In genomic region chr11:2257023-2257700, GRCh38 we compare ENCODE assay signal across 21 cellular contexts. TPM values are rescaled to one million over a fixed set of nuclear protein-coding genes. Genes with fewer than 3 reads are reported as not detected.
DNase-seq lines count a peak whose midpoint lies in the region; ATAC-seq and TF ChIP-seq lines count a peak whose summit lies in the region.
"Had no signal": no experiment of that assay in that cellular context is flagged by ENCODE, and none has a peak within 500 bp of the region (broad histone marks: within the 10 kb centered on the region; RNA-seq: fewer than 3 reads in every experiment).

No MANE protein-coding gene starts in this region.

- CTCF ChIA-PET in activated CD4-positive, alpha-beta memory T cell treated with anti-CD3 and anti-CD28 coated beads for 36 hours (lab: Charles Lee) = no interaction called here

- 51 to 54% methylated on average over 10 to 21 of the region's 28 CpGs for WGBS in lower leg skin, 2 donors
- WGBS in testis, 2 donors = 62 to 66% methylated on average over 9 to 21 of the region's 28 CpGs

- DNase-seq in NCI-H1417 (lab: John Stamatoyannopoulos, UW) (peak in 2 of 3 experiments; percentile 50 to 58), NCI-H1417 treated with DMSO at 0.1 percent for 48 hours (lab: John Stamatoyannopoulos, UW) (no peak), breast epithelium (ENCODE audit: low spot score in 2 of 2) (peak; percentile 83 to 93), lower leg skin (ENCODE audit: low spot score in 2 of 2) (peak; percentile 56 to 88), testis (peak; percentile 9), HAP-1 (ENCODE audit: low spot score in 2 of 2) (no peak)
- DNase-seq in activated CD4-positive, alpha-beta memory T cell treated with anti-CD3 and anti-CD28 coated beads for 36 hours = no peak
- DNase-seq: activated CD8-positive, alpha-beta memory T cell treated with anti-CD3 and anti-CD28 coated beads, Interleukin-2, amount 50 U/mL, for 4 hours; CD4-positive, CD25-positive, alpha-beta regulatory T cell; glutamatergic neuron; Karpas-422; naive thymus-derived CD4-positive, alpha-beta T cell; NCI-H187; NCI-H524; stimulated activated CD4-positive, alpha-beta T cell treated with anti-CD3 and anti-CD28 coated beads, Interleukin-2, amount 100 ng/mL, for 48 hours had no signal

- H3K4me1 ChIP-seq in breast epithelium (peaks cover 0 to 4% of the 10 kb centered on the region in 2 donors), testis (no peaks in the 10 kb centered on the region), HAP-1 (no peaks in the 10 kb centered on the region)
- H3K4me1 ChIP-seq: upper lobe of left lung had no signal

- H3K27ac ChIP-seq in breast epithelium = peak overlapping the region; percentile 73 to 89
- no peak overlapping the region for H3K27ac ChIP-seq in testis
- H3K27ac ChIP-seq: upper lobe of left lung had no signal

- intact Hi-C loops in breast epithelium (cut with DNase I; ENCODE audit: low total_unique reads) = no loop called here
- intact Hi-C loops in lower leg skin (cut with DNase I; ENCODE audit: low total_unique reads) = no loop called here
- intact Hi-C loops in testis (cut with DNase I; ENCODE audit: low total_unique reads) = no loop called here
- intact Hi-C loops in activated CD4-positive, alpha-beta memory T cell treated with anti-CD3 and anti-CD28 coated beads for 36 hours (cut with micrococcal nuclease) = no loop called here

- H3K27me3 ChIP-seq in breast epithelium (no peaks in the 10 kb centered on the region), testis (no peaks in the 10 kb centered on the region), HAP-1 (ENCODE audit: low read depth) (peaks cover 5% of the 10 kb centered on the region; the same call in 1 of the 2 replicates)
- H3K27me3 ChIP-seq: upper lobe of left lung had no signal

- no peak for TF ChIP-seq POLR2A in breast epithelium (IDR thresholded peaks at IDR 0.05)
- TF ChIP-seq POLR2A in lower leg skin (IDR thresholded peaks at IDR 0.05) = no peak
- no peak for TF ChIP-seq POLR2A in testis (IDR thresholded peaks at IDR 0.05)

- TF ChIP-seq CTCF in breast epithelium (IDR thresholded peaks at IDR 0.05) = no peak
- TF ChIP-seq CTCF in lower leg skin (IDR thresholded peaks at IDR 0.05) = no peak
- TF ChIP-seq CTCF in testis (IDR thresholded peaks at IDR 0.05) = no peak

- H3K9me3 Mint-ChIP-seq in activated CD4-positive, alpha-beta memory T cell treated with anti-CD3 and anti-CD28 coated beads for 36 hours = peaks cover 3% of the 10 kb centered on the region
- H3K9me3 Mint-ChIP-seq: activated naive CD4-positive, alpha-beta T cell treated with anti-CD3 and anti-CD28 coated beads, Interleukin-2, amount 50 U/mL, for 72 hours; central memory CD8-positive, alpha-beta T cell had no signal

- H3K4me1 Mint-ChIP-seq in activated CD4-positive, alpha-beta memory T cell treated with anti-CD3 and anti-CD28 coated beads for 36 hours (ENCODE audit: low read depth) = no peaks in the 10 kb centered on the region
- H3K4me1 Mint-ChIP-seq: CD4-positive, CD25-positive, alpha-beta regulatory T cell had no signal

- H3K9me3 ChIP-seq in breast epithelium (no peaks in the 10 kb centered on the region), testis (no peaks in the 10 kb centered on the region), HAP-1 (no peaks in the 10 kb centered on the region)
- H3K9me3 ChIP-seq: upper lobe of left lung had no signal

- H3K36me3 ChIP-seq in breast epithelium = no peaks in the 10 kb centered on the region
- H3K36me3 ChIP-seq in testis (ENCODE audit: low read depth, missing control alignments) = no peaks in the 10 kb centered on the region
- H3K36me3 ChIP-seq in HAP-1 (replicated peaks) = no peaks in the 10 kb centered on the region
- H3K36me3 ChIP-seq: upper lobe of left lung had no signal

- H3K4me3 ChIP-seq in breast epithelium = peak overlapping the region in 2 of 3 donors; percentile 12 to 49
- H3K4me3 ChIP-seq in lower leg skin (ENCODE audit: low read depth, poor library complexity, severe bottlenecking) = no peak overlapping the region
- no peak overlapping the region for H3K4me3 ChIP-seq in testis
- no peak overlapping the region for H3K4me3 ChIP-seq in HAP-1
- H3K4me3 ChIP-seq: upper lobe of left lung had no signal

- no peaks in the 10 kb centered on the region for H3K36me3 Mint-ChIP-seq in activated CD4-positive, alpha-beta memory T cell treated with anti-CD3 and anti-CD28 coated beads for 36 hours
- H3K36me3 Mint-ChIP-seq: activated naive CD4-positive, alpha-beta T cell treated with anti-CD3 and anti-CD28 coated beads, Interleukin-2, amount 50 U/mL, for 72 hours; CD4-positive, CD25-positive, alpha-beta regulatory T cell; naive thymus-derived CD4-positive, alpha-beta T cell had no signal

- no peak for ATAC-seq in GM19023 (IDR thresholded peaks at IDR 0.05; ENCODE audit: unreplicated experiment)
- ATAC-seq: activated CD4-positive, CD25-positive, alpha-beta regulatory T cell treated with anti-CD3 and anti-CD28 coated beads, Interleukin-2, amount 50 U/mL, for 24 hours; activated naive CD4-positive, alpha-beta T cell treated with anti-CD3 and anti-CD28 coated beads, Interleukin-2, amount 50 U/mL, for 72 hours; naive thymus-derived CD4-positive, alpha-beta T cell had no signal

- in situ Hi-C loops in HAP-1 (cut with MboI; ENCODE audit: low sequenced_read_pairs) = no loop called here

- no peak overlapping the region for H3K27ac Mint-ChIP-seq in activated CD4-positive, alpha-beta memory T cell treated with anti-CD3 and anti-CD28 coated beads for 36 hours
- H3K27ac Mint-ChIP-seq: activated naive CD4-positive, alpha-beta T cell treated with anti-CD3 and anti-CD28 coated beads, Interleukin-2, amount 50 U/mL, for 72 hours; CD4-positive, CD25-positive, alpha-beta regulatory T cell; naive thymus-derived CD4-positive, alpha-beta T cell had no signal

- H3K27me3 Mint-ChIP-seq in activated CD4-positive, alpha-beta memory T cell treated with anti-CD3 and anti-CD28 coated beads for 36 hours = peaks cover 2% of the 10 kb centered on the region
- H3K27me3 Mint-ChIP-seq: central memory CD8-positive, alpha-beta T cell had no signal

- POLR2A ChIA-PET in activated CD4-positive, alpha-beta memory T cell treated with anti-CD3 and anti-CD28 coated beads for 36 hours (lab: Charles Lee) = no interaction called here

- no peak overlapping the region for H3K4me3 Mint-ChIP-seq in activated CD4-positive, alpha-beta memory T cell treated with anti-CD3 and anti-CD28 coated beads for 36 hours
- H3K4me3 Mint-ChIP-seq: CD4-positive, CD25-positive, alpha-beta regulatory T cell; central memory CD8-positive, alpha-beta T cell had no signal

RNA-seq across cellular contexts. Expression of gene ASCL2, which starts 13.2 kb away (rescaled TPM):
- 1 to 10 TPM in 2 of 3 donors, under 1 TPM in 1; 0.96 to 4.8 (median 3.3) TPM for total RNA-seq in breast epithelium
- 10 to 100 TPM; 21.9 to 43.6 (median 29.3) TPM for total RNA-seq in lower leg skin
- total RNA-seq in testis = 1 to 10 TPM; 4.8 to 5.8 TPM
- 1.3 TPM for polyA plus RNA-seq in testis (ENCODE audit: insufficient read depth, low read depth, low replicate concordance)
- total RNA-seq in activated CD4-positive, alpha-beta memory T cell treated with anti-CD3 and anti-CD28 coated beads for 36 hours = 1 to 10 TPM; 1.5 to 2.0 TPM
- total RNA-seq: A172 had no signal
- polyA plus RNA-seq: naive thymus-derived CD4-positive, alpha-beta T cell had no signal

RNA-seq across cellular contexts. Expression of gene C11orf21, which starts 44.6 kb away (rescaled TPM):
- total RNA-seq in breast epithelium (1 to 10 TPM in 1 of 3 donors, under 1 TPM in 2; 0.33 to 1.0 (median 0.96) TPM), lower leg skin (1 to 10 TPM in 1 of 4 donors, under 1 TPM in 3; 0.42 to 1.4 (median 0.65) TPM), testis (under 1 TPM; 0.12 to 0.47 TPM)
- 0.88 TPM for polyA plus RNA-seq in testis (ENCODE audit: insufficient read depth, low read depth, low replicate concordance)
- 1 to 10 TPM; 8.2 to 8.8 TPM for total RNA-seq in activated CD4-positive, alpha-beta memory T cell treated with anti-CD3 and anti-CD28 coated beads for 36 hours

RNA-seq across cellular contexts. Expression of gene TSPAN32, which starts 44.7 kb away (rescaled TPM):
- 1 to 10 TPM in 2 of 3 donors, under 1 TPM in 1; 0.33 to 2.4 (median 1.0) TPM for total RNA-seq in breast epithelium
- 1 to 10 TPM in 2 of 4 donors, under 1 TPM in 2; 0.30 to 2.4 (median 1.5) TPM for total RNA-seq in lower leg skin
- 1 to 10 TPM; 1.0 to 1.1 TPM for total RNA-seq in testis
- 1.5 TPM for polyA plus RNA-seq in testis (ENCODE audit: insufficient read depth, low read depth, low replicate concordance)
- 1 to 10 TPM; 5.5 to 6.5 TPM for total RNA-seq in activated CD4-positive, alpha-beta memory T cell treated with anti-CD3 and anti-CD28 coated beads for 36 hours

Comparison
In these comparisons a context has a peak if more than half of its experiments do, and no peak if none do; other contexts are left out.
1. DNase-seq: peak in NCI-H1417 (2 of 3), breast epithelium (2 of 2), lower leg skin (2 of 2) and testis (single experiment); none in NCI-H1417 treated with DMSO at 0.1 percent for 48 hours (single experiment), HAP-1 (0 of 2) and activated CD4-positive, alpha-beta memory T cell treated with anti-CD3 and anti-CD28 coated beads for 36 hours (single experiment).
2. H3K27ac ChIP-seq: peak in breast epithelium (2 of 2); none in testis (0 of 2).
3. H3K4me3 ChIP-seq: peak in breast epithelium (2 of 3); none in lower leg skin (single experiment), testis (0 of 2) and HAP-1 (single experiment).